ENCODE assay signal across 13 cellular contexts in the genomic region with DNA sequence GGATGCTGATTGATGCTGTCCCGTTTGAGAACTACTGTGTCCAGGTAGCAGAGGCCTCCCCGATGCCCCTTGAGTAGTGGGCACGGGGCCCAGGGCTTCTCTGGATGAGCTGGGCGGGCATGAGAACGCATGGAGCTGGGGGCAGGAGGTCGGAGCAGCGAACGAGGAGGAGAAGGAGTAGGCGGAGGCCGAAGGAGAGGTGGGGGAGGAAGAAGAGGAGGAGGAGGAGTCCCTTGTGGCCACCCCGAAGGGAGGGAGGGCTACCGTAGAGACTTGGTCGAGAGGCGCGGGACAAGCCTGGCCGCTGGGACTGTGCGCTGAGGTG.
DNase-seq lines count a peak whose midpoint lies in the region; ATAC-seq, FAIRE-seq and TF ChIP-seq lines count a peak whose summit lies in the region.
"Had no signal": no experiment of that assay in that cellular context is flagged by ENCODE, and none has a peak within 500 bp of the region (broad histone marks: within the 10 kb centered on the region; RNA-seq: fewer than 3 reads in every experiment).

No MANE protein-coding gene starts in this region.

- H3K4me1 Mint-ChIP-seq in GM23338 = peaks cover 18% of the 10 kb centered on the region
- peaks cover 25% of the 10 kb centered on the region for H3K4me1 Mint-ChIP-seq in glutamatergic neuron (ENCODE audit: low read depth, unreplicated experiment)
- H3K4me1 Mint-ChIP-seq: immature natural killer cell had no signal

- TF ChIP-seq POLR2A in HepG2 (IDR thresholded peaks at IDR 0.05; ENCODE audit: insufficient read depth in 1 of 2, low read depth in 2 of 2, low read length in 2 of 2) = no peak

- no peak for TF ChIP-seq CTCF in GM23338 (conservative IDR thresholded peaks at IDR 0.05; ENCODE audit: low read depth in 2 of 2)
- no peak for TF ChIP-seq CTCF in RWPE2 (IDR thresholded peaks at IDR 0.05; ENCODE audit: poor library complexity, severe bottlenecking)
- no peak for TF ChIP-seq CTCF in glutamatergic neuron (IDR thresholded peaks at IDR 0.05; ENCODE audit: partially characterized antibody, unreplicated experiment)
- no peak for TF ChIP-seq CTCF in osteoblast (IDR thresholded peaks at IDR 0.05; ENCODE audit: extremely low read depth, low read depth, low read length)
- no peak for TF ChIP-seq CTCF in HepG2 (CRISPR knock-in tag; IDR thresholded peaks at IDR 0.05)

- H3K4me3 Mint-ChIP-seq in GM23338 (peak overlapping the region; percentile 82), glutamatergic neuron (ENCODE audit: unreplicated experiment) (peak overlapping the region; percentile 91)

- H3K36me3 Mint-ChIP-seq in GM23338 (ENCODE audit: low read depth) = no peaks in the 10 kb centered on the region; the same call in 2 of the 3 replicates
- H3K36me3 Mint-ChIP-seq in glutamatergic neuron (ENCODE audit: unreplicated experiment) = no peaks in the 10 kb centered on the region
- H3K36me3 Mint-ChIP-seq: immature natural killer cell had no signal

- WGBS in HepG2 (ENCODE audit: low lambda C conversion rate) = 27% methylated on average over 16 of the region's 17 CpGs

- no peak for TF ChIP-seq EP300 in HepG2 (IDR thresholded peaks at IDR 0.05; ENCODE audit: low read depth in 2 of 2, low read length in 2 of 2)
- TF ChIP-seq EP300 in HepG2 (CRISPR knock-in tag; IDR thresholded peaks at IDR 0.05; ENCODE audit: borderline replicate concordance) = no peak

- no peaks in the 10 kb centered on the region for H3K79me2 ChIP-seq in GM23338 (replicated peaks; ENCODE audit: insufficient read depth)
- H3K79me2 ChIP-seq in osteoblast (ENCODE audit: insufficient read depth, low read length) = no peaks in the 10 kb centered on the region
- no peaks in the 10 kb centered on the region for H3K79me2 ChIP-seq in HepG2 (ENCODE audit: insufficient read depth, low read length)

- in situ Hi-C loops in HepG2 (cut with HindIII; ENCODE audit: extremely low pct_ligation_motif_present, low pct_unique_long_range_greater_than_20kb) = no loop called here

- no peak overlapping the region for H3K27ac Mint-ChIP-seq in GM23338
- H3K27ac Mint-ChIP-seq in glutamatergic neuron (ENCODE audit: unreplicated experiment) = no peak overlapping the region
- H3K27ac Mint-ChIP-seq: immature natural killer cell had no signal

- POLR2A ChIA-PET in HepG2 (lab: Yijun Ruan, JAX) = no interaction called here

- H3K4me1 ChIP-seq in GM23338 (ENCODE audit: insufficient read depth) = peaks cover 20% of the 10 kb centered on the region
- H3K4me1 ChIP-seq in RWPE2 (ENCODE audit: insufficient read depth, poor library complexity, severe bottlenecking) = no peaks in the 10 kb centered on the region
- H3K4me1 ChIP-seq in osteoblast (ENCODE audit: insufficient read depth, low read length) = no peaks in the 10 kb centered on the region
- H3K4me1 ChIP-seq in HepG2 (ENCODE audit: insufficient read depth, low read length) = no peaks in the 10 kb centered on the region
- H3K4me1 ChIP-seq: right lobe of liver had no signal

- no peaks in the 10 kb centered on the region; the same call in 1 of the 3 replicates for H3K9me3 Mint-ChIP-seq in GM23338
- H3K9me3 Mint-ChIP-seq in glutamatergic neuron (ENCODE audit: unreplicated experiment) = peaks cover 6% of the 10 kb centered on the region

- H3K9me3 ChIP-seq in RWPE2 (ENCODE audit: severe bottlenecking) = no peaks in the 10 kb centered on the region
- H3K9me3 ChIP-seq in osteoblast (ENCODE audit: low read depth, low read length) = no peaks in the 10 kb centered on the region
- no peaks in the 10 kb centered on the region for H3K9me3 ChIP-seq in HepG2 (ENCODE audit: low read length)
- H3K9me3 ChIP-seq: right lobe of liver had no signal

- no peak for TF ChIP-seq RAD21 in HepG2 (CRISPR knock-in tag; IDR thresholded peaks at IDR 0.05)

- H2AFZ ChIP-seq in GM23338 = peak overlapping the region; percentile 100
- H2AFZ ChIP-seq in osteoblast (ENCODE audit: low read length) = no peak overlapping the region
- H2AFZ ChIP-seq in HepG2 (ENCODE audit: low read length) = no peak overlapping the region

- intact Hi-C loops in HepG2 (cut with micrococcal nuclease; ENCODE audit: unreplicated experiment) = no loop called here

- peak overlapping the region; percentile 100 for H3K4me2 ChIP-seq in GM23338
- H3K4me2 ChIP-seq in osteoblast (ENCODE audit: insufficient read depth, low read length) = no peak overlapping the region
- H3K4me2 ChIP-seq in HepG2 (ENCODE audit: low read depth, low read length) = no peak overlapping the region

- peaks cover 11% of the 10 kb centered on the region; the same call in 1 of the 2 replicates for H3F3A ChIP-seq in GM23338 (replicated peaks; ENCODE audit: low read depth)

- no peak overlapping the region for H3K9ac ChIP-seq in HepG2 (ENCODE audit: insufficient read depth, low read depth, low read length)

- H3K27ac ChIP-seq in GM23338 (ENCODE audit: low read depth) (no peak overlapping the region), RWPE2 (ENCODE audit: poor library complexity, severe bottlenecking) (no peak overlapping the region), osteoblast (ENCODE audit: low read depth, low read length) (no peak overlapping the region), HepG2 (ENCODE audit: extremely low read length, insufficient read depth, low read length) (no peak overlapping the region)
- H3K27ac ChIP-seq: right lobe of liver had no signal

- H3K27me3 ChIP-seq in GM23338 (ENCODE audit: insufficient read depth) = peaks cover 67% of the 10 kb centered on the region
- peaks cover 42% of the 10 kb centered on the region for H3K27me3 ChIP-seq in RWPE2 (ENCODE audit: insufficient read depth, poor library complexity, severe bottlenecking)
- peaks cover 54% of the 10 kb centered on the region for H3K27me3 ChIP-seq in osteoblast (ENCODE audit: insufficient read depth, low read length)
- H3K27me3 ChIP-seq in HepG2 (ENCODE audit: control insufficient read depth in 1 of 2, insufficient read depth in 2 of 2, low read length in 2 of 2) = peaks cover 3 to 35% of the 10 kb centered on the region in 2 experiments; a peak in 4 of 5 replicates

- H3K9me2 ChIP-seq in GM23338 (ENCODE audit: insufficient read depth) = no peaks in the 10 kb centered on the region

- H4K20me1 ChIP-seq in GM23338 (replicated peaks; ENCODE audit: insufficient read depth) (no peaks in the 10 kb centered on the region), osteoblast (ENCODE audit: insufficient read depth, low read length) (no peaks in the 10 kb centered on the region), HepG2 (ENCODE audit: insufficient read depth, low read length) (no peaks in the 10 kb centered on the region)

- no peak for FAIRE-seq in HepG2 (lab: Jason Lieb, UNC)

- DNase-seq in GM23338 (ENCODE audit: low spot score) (peak; percentile 81), RWPE2 (ENCODE audit: low spot score) (peak; percentile 60), glutamatergic neuron (no peak), osteoblast (ENCODE audit: insufficient read length, low spot score, missing footprints) (peak; percentile 64), HepG2 (ENCODE audit: low spot score) (no peak), OCI-M2 (lab: John Stamatoyannopoulos, UW; ENCODE audit: unreplicated experiment) (no peak)
- DNase-seq: erythroblast, GOT3, immature natural killer cell, NCI-H1092, NCI-H510A treated with DMSO at 0.1 percent for 48 hours, right lobe of liver had no signal

- ATAC-seq in GM23338 (peak; percentile 77), RWPE2 (ENCODE audit: low read depth) (no peak; the same call in 2 of the 3 replicates), HepG2 (no peak), HG03469 (IDR thresholded peaks at IDR 0.05; ENCODE audit: unreplicated experiment) (no peak)

- BruUV-seq in HepG2 (replicated peaks; lab: Mats Ljungman, UMichigan) = no TSS peak

- H3K4me3 ChIP-seq in GM23338 = peak overlapping the region; percentile 98
- no peak overlapping the region for H3K4me3 ChIP-seq in RWPE2 (ENCODE audit: severe bottlenecking)
- no peak overlapping the region for H3K4me3 ChIP-seq in osteoblast (ENCODE audit: insufficient read depth, low read length)
- no peak overlapping the region for H3K4me3 ChIP-seq in HepG2 (replicated peaks in 1 of 3; ENCODE audit: insufficient read depth in 1 of 3, low read depth in 2 of 3, low read length in 3 of 3)
- H3K4me3 ChIP-seq: right lobe of liver had no signal

- H3K27me3 Mint-ChIP-seq in GM23338 (ENCODE audit: insufficient read depth, low read depth, poor library complexity) (peaks cover 38% of the 10 kb centered on the region), glutamatergic neuron (ENCODE audit: unreplicated experiment) (peaks cover 20% of the 10 kb centered on the region)

- H3K36me3 ChIP-seq in GM23338 (ENCODE audit: insufficient read depth) = no peaks in the 10 kb centered on the region
- no peaks in the 10 kb centered on the region for H3K36me3 ChIP-seq in RWPE2 (ENCODE audit: low read depth)
- H3K36me3 ChIP-seq in osteoblast (ENCODE audit: insufficient read depth, low read length) = no peaks in the 10 kb centered on the region
- H3K36me3 ChIP-seq in HepG2 (replicated peaks in 1 of 2; ENCODE audit: control insufficient read depth in 1 of 2, insufficient read depth in 2 of 2, low read length in 2 of 2) = no peaks in the 10 kb centered on the region
- H3K36me3 ChIP-seq: right lobe of liver had no signal

- CTCF ChIA-PET in HepG2 (lab: Yijun Ruan, JAX; ENCODE audit: low intra/inter-chr PET ratio, low total read pairs) = no interaction called here

TF ChIP-seq in GM23338, 12 proteins besides CTCF, POLR2A, EP300 and RAD21:
- TF ChIP-seq STAT1 (IDR thresholded peaks at IDR 0.05; ENCODE audit: unreplicated experiment) (no peak), EZH2 (IDR thresholded peaks at IDR 0.05; ENCODE audit: low read depth, unreplicated experiment) (peak; percentile 77)

TF ChIP-seq in HepG2, 621 proteins besides CTCF, POLR2A, EP300 and RAD21 (continues in another document):
- no peak for TF ChIP-seq KLF6 (CRISPR knock-in tag; IDR thresholded peaks at IDR 0.05)

Comparison
In these comparisons a context has a peak if more than half of its experiments do, and no peak if none do; other contexts are left out.
1. DNase-seq: peak in GM23338 (single experiment), RWPE2 (single experiment) and osteoblast (single experiment); none in glutamatergic neuron (single experiment), HepG2 (single experiment) and OCI-M2 (single experiment).